Comparison of ENCODE assay signal across 18 cellular contexts in the genomic region with DNA sequence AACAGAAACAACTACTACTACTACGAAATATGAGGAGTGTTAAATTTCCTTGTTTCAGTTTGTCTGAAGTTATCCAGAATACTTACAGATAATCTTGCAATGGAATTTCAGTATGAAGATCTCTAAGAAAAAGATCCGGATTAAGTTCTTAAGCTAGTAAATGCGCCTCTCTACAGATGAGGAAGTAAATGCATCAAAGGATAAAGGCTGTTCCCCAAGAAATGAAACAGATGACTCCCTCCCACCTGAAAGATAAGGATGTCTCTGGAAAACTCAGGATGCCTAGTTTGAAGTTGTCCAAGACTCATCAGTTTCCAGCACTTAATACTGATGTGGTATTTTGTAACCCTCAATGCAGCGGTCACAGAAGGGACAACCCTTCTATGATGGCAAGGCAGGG.
"Had no signal": no experiment of that assay in that cellular context is flagged by ENCODE, and none has a peak within 500 bp of the region (broad histone marks: within the 10 kb centered on the region; RNA-seq: fewer than 3 reads in every experiment).

No MANE protein-coding gene starts in this region.

- H3K4me3 Mint-ChIP-seq: T-cell had no signal

- H3K4me2 ChIP-seq: SK-N-SH had no signal

- H3K9ac ChIP-seq: SK-N-SH had no signal

- ATAC-seq: T-cell had no signal

- DNase-seq: Kasumi-1, KG1, MM.1S, NCI-H1092 treated with DMSO at 0.1 percent for 48 hours, NCI-H1436, NCI-H187 treated with DMSO at 0.1 percent for 48 hours, NCI-H2029 treated with DMSO at 0.1 percent for 48 hours, NCI-H2171 treated with DMSO at 0.1 percent for 48 hours, NCI-H345, NCI-H446 treated with DMSO at 0.1 percent for 48 hours, NCI-H510A treated with DMSO at 0.1 percent for 48 hours, NCI-H526, RPMI8226, SHP77, SK-N-SH, SW 1271, T-cell had no signal

- H3K9me2 ChIP-seq: SK-N-SH had no signal

- H3K9me3 ChIP-seq: SK-N-SH had no signal

- H3K27me3 Mint-ChIP-seq: T-cell had no signal

- H3K9me3 Mint-ChIP-seq: T-cell had no signal

- FAIRE-seq: RCC 7860 had no signal

- H3K27ac Mint-ChIP-seq: T-cell had no signal
